3 cellular contexts compared by ENCODE assay signal in genomic region chrX:51857159-51857733, GRCh38.
TF ChIP-seq lines count a peak whose summit lies in the region.

No MANE protein-coding gene starts in this region.

TF ChIP-seq in A549, 52 proteins besides CTCF, POLR2A, EP300 and RAD21:
- TF ChIP-seq POLR2AphosphoS2 (conservative IDR thresholded peaks at IDR 0.05; ENCODE audit: low read length) (no peak), MAZ (IDR thresholded peaks at IDR 0.05; ENCODE audit: borderline replicate concordance, low read depth, low read length) (no peak)
TF ChIP-seq in A549: peak in this region for 0.

TF ChIP-seq in K562, 482 proteins besides CTCF, POLR2A, EP300 and RAD21:
- no peak for TF ChIP-seq ATF7 (IDR thresholded peaks at IDR 0.05)
- no peak for TF ChIP-seq ETS2 (tag; IDR thresholded peaks at IDR 0.05; ENCODE audit: borderline replicate concordance, poor library complexity, severe bottlenecking)
- no peak for TF ChIP-seq E2F3 (CRISPR knock-in tag; IDR thresholded peaks at IDR 0.05)
- TF ChIP-seq LARP7 (IDR thresholded peaks at IDR 0.05): no peak
- TF ChIP-seq ZNF274 (IDR thresholded peaks at IDR 0.05; ENCODE audit: borderline replicate concordance, low read depth, low read length): peak; percentile 59; the same call in 1 of the 2 replicates

TF ChIP-seq in endothelial cell of umbilical vein, 7 proteins besides CTCF, POLR2A, EP300 and RAD21:
- no peak for TF ChIP-seq MAX (IDR thresholded peaks at IDR 0.05; ENCODE audit: insufficient read depth, insufficient read length)
- TF ChIP-seq GATA2 (IDR thresholded peaks at IDR 0.05; ENCODE audit: insufficient read depth, insufficient read length, low read depth, low read length): no peak
- TF ChIP-seq JUN (IDR thresholded peaks at IDR 0.05; ENCODE audit: borderline replicate concordance, insufficient read depth, insufficient read length, low read depth): no peak
- TF ChIP-seq FOS (IDR thresholded peaks at IDR 0.05; ENCODE audit: borderline replicate concordance, insufficient read depth, low read length): no peak
- TF ChIP-seq POLR2AphosphoS5 (IDR thresholded peaks at IDR 0.05; ENCODE audit: insufficient read depth, low read depth, low read length): no peak
- no peak for TF ChIP-seq EZH2 (IDR thresholded peaks at IDR 0.05; ENCODE audit: borderline replicate concordance, low read depth, low read length, severe bottlenecking)
